In the genomic region with DNA sequence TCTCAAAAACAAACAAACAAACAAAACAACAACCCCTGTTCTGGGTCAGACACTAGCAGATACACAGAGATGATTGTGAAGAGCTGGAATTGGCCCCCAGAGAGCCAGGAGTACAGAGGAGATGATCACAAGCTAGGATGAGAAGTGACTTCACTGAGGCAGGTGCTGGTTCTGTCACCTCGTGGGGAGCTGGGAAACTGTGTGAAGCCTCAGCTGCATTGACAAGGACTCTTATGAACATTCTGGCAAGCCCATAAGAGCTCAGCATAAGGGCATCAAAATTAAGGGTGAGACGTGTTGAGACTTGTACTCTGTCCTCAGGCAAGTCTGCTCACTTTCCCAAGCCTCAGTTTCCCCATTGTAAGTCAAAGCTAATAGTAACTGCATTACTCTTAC, we compare ENCODE assay signal across 20 cellular contexts. TPM values are rescaled to one million over a fixed set of nuclear protein-coding genes. Genes with fewer than 3 reads are reported as not detected.
DNase-seq lines count a peak whose midpoint lies in the region; ATAC-seq lines count a peak whose summit lies in the region.
"Had no signal": no experiment of that assay in that cellular context is flagged by ENCODE, and none has a peak within 500 bp of the region (broad histone marks: within the 10 kb centered on the region; RNA-seq: fewer than 3 reads in every experiment).

No MANE protein-coding gene starts in this region.

- H3K36me3 Mint-ChIP-seq in activated CD4-positive, alpha-beta T cell treated with anti-CD3 and anti-CD28 coated beads, Interleukin-2, amount 10 ng/mL, durations not matched to agents 7 days and 5 days (ENCODE audit: low read depth), result no peaks in the 10 kb centered on the region
- H3K36me3 Mint-ChIP-seq in CD4-positive, alpha-beta memory T cell, result no peaks in the 10 kb centered on the region
- H3K36me3 Mint-ChIP-seq in activated T-helper 1 cell treated with anti-CD3 and anti-CD28 coated beads, Interleukin-12 subunit alpha, Interleukin-12 subunit beta, Interleukin-2, Interleukin-4 antibody, amounts not matched to agents 30 ng/mL and 10 ng/mL and 1 ng/mL, durations not matched to agents 14 hours and 24 hours and 36 hours (ENCODE audit: low read depth), result peaks cover 6% of the 10 kb centered on the region
- H3K36me3 Mint-ChIP-seq in naive thymus-derived CD4-positive, alpha-beta T cell, result no peaks in the 10 kb centered on the region
- H3K36me3 Mint-ChIP-seq: CD8-positive, alpha-beta T cell had no signal

- H3K27me3 Mint-ChIP-seq in activated CD4-positive, alpha-beta T cell treated with anti-CD3 and anti-CD28 coated beads, Interleukin-2, amount 10 ng/mL, durations not matched to agents 7 days and 5 days, result no peaks in the 10 kb centered on the region
- no peaks in the 10 kb centered on the region for H3K27me3 Mint-ChIP-seq in CD4-positive, alpha-beta memory T cell
- H3K27me3 Mint-ChIP-seq in activated T-helper 1 cell treated with anti-CD3 and anti-CD28 coated beads, Interleukin-12 subunit alpha, Interleukin-12 subunit beta, Interleukin-2, Interleukin-4 antibody, amounts not matched to agents 30 ng/mL and 10 ng/mL and 1 ng/mL, durations not matched to agents 14 hours and 24 hours and 36 hours (ENCODE audit: insufficient read depth), result no peaks in the 10 kb centered on the region
- no peaks in the 10 kb centered on the region for H3K27me3 Mint-ChIP-seq in naive thymus-derived CD4-positive, alpha-beta T cell

- H3K36me3 ChIP-seq in CD4-positive, alpha-beta memory T cell (ENCODE audit: insufficient read depth, low read length), result no peaks in the 10 kb centered on the region
- H3K36me3 ChIP-seq in naive thymus-derived CD4-positive, alpha-beta T cell (ENCODE audit: control insufficient read depth in 2 of 3, insufficient read depth in 3 of 3, low read length in 3 of 3), result no peaks in the 10 kb centered on the region
- H3K36me3 ChIP-seq: esophagus muscularis mucosa, thoracic aorta had no signal

- intact Hi-C loops in CD4-positive, alpha-beta memory T cell (cut with micrococcal nuclease), result no loop called here
- intact Hi-C loops in activated T-helper 1 cell treated with anti-CD3 and anti-CD28 coated beads, Interleukin-12 subunit alpha, Interleukin-12 subunit beta, Interleukin-2, Interleukin-4 antibody, amounts not matched to agents 30 ng/mL and 10 ng/mL and 1 ng/mL, durations not matched to agents 14 hours and 24 hours and 36 hours (cut with micrococcal nuclease), result no loop called here
- intact Hi-C loops in naive thymus-derived CD4-positive, alpha-beta T cell (cut with micrococcal nuclease), result no loop called here

- peaks cover 52% of the 10 kb centered on the region for H3K4me1 ChIP-seq in CD4-positive, alpha-beta memory T cell (ENCODE audit: insufficient read depth, low read length)
- peaks cover 27 to 31% of the 10 kb centered on the region in 2 donors for H3K4me1 ChIP-seq in naive thymus-derived CD4-positive, alpha-beta T cell (ENCODE audit: control insufficient read depth in 2 of 2, insufficient read depth in 2 of 2, low read length in 2 of 2)

- POLR2A ChIA-PET in activated CD4-positive, alpha-beta T cell treated with anti-CD3 and anti-CD28 coated beads, Interleukin-2, amount 10 ng/mL, durations not matched to agents 7 days and 5 days (lab: Charles Lee), result interaction anchor here (0.6 to 1.0 kb wide), 2 partner anchors 13 to 221 kb away, joined by 3 to 4 read pairs; no protein-coding TSS in a partner anchor
- POLR2A ChIA-PET in CD4-positive, alpha-beta memory T cell (lab: Charles Lee; ENCODE audit: partially characterized antibody), result interaction anchor here (0.9 to 17.0 kb wide), 4 partner anchors 13 to 124 kb away, joined by 3 to 545 read pairs (median 4); partner anchors contain the start of gene PTP4A2
- POLR2A ChIA-PET in naive thymus-derived CD4-positive, alpha-beta T cell (lab: Charles Lee), result interaction anchor here (0.6 to 13.9 kb wide), 5 partner anchors 11 to 154 kb away, joined by 3 to 248 read pairs (median 3); partner anchors contain the start of genes KHDRBS1 and PTP4A2

- peaks cover 52% of the 10 kb centered on the region for H3K4me1 Mint-ChIP-seq in activated CD4-positive, alpha-beta T cell treated with anti-CD3 and anti-CD28 coated beads, Interleukin-2, amount 10 ng/mL, durations not matched to agents 7 days and 5 days
- peaks cover 34 to 59% (median 44%) of the 10 kb centered on the region in 4 donors for H3K4me1 Mint-ChIP-seq in CD4-positive, alpha-beta memory T cell
- H3K4me1 Mint-ChIP-seq in activated T-helper 1 cell treated with anti-CD3 and anti-CD28 coated beads, Interleukin-12 subunit alpha, Interleukin-12 subunit beta, Interleukin-2, Interleukin-4 antibody, amounts not matched to agents 30 ng/mL and 10 ng/mL and 1 ng/mL, durations not matched to agents 14 hours and 24 hours and 36 hours (ENCODE audit: low read depth), result peaks cover 60% of the 10 kb centered on the region
- peaks cover 33 to 57% (median 49%) of the 10 kb centered on the region in 7 donors for H3K4me1 Mint-ChIP-seq in naive thymus-derived CD4-positive, alpha-beta T cell

- no peaks in the 10 kb centered on the region for H3K9me3 ChIP-seq in CD4-positive, alpha-beta memory T cell (ENCODE audit: control insufficient read depth in 1 of 2, low read length in 2 of 2)
- H3K9me3 ChIP-seq in naive thymus-derived CD4-positive, alpha-beta T cell (ENCODE audit: control insufficient read depth in 2 of 3, low read length in 3 of 3), result no peaks in the 10 kb centered on the region
- H3K9me3 ChIP-seq: esophagus muscularis mucosa, thoracic aorta had no signal

- H3K4me3 Mint-ChIP-seq in activated CD4-positive, alpha-beta T cell treated with anti-CD3 and anti-CD28 coated beads, Interleukin-2, amount 10 ng/mL, durations not matched to agents 7 days and 5 days, result no peak overlapping the region
- H3K4me3 Mint-ChIP-seq in CD4-positive, alpha-beta memory T cell, result peak overlapping the region in 2 of 8 donors; percentile 23 to 39
- H3K4me3 Mint-ChIP-seq in activated T-helper 1 cell treated with anti-CD3 and anti-CD28 coated beads, Interleukin-12 subunit alpha, Interleukin-12 subunit beta, Interleukin-2, Interleukin-4 antibody, amounts not matched to agents 30 ng/mL and 10 ng/mL and 1 ng/mL, durations not matched to agents 14 hours and 24 hours and 36 hours, result no peak overlapping the region
- H3K4me3 Mint-ChIP-seq in naive thymus-derived CD4-positive, alpha-beta T cell, result peak overlapping the region in 1 of 10 donors; percentile 18
- H3K4me3 Mint-ChIP-seq: CD8-positive, alpha-beta T cell had no signal

- H3K27ac Mint-ChIP-seq in activated CD4-positive, alpha-beta T cell treated with anti-CD3 and anti-CD28 coated beads, Interleukin-2, amount 10 ng/mL, durations not matched to agents 7 days and 5 days, result peak overlapping the region; percentile 32
- H3K27ac Mint-ChIP-seq in CD4-positive, alpha-beta memory T cell, result peak overlapping the region in 4 of 7 donors; percentile 25 to 89 (median 62)
- H3K27ac Mint-ChIP-seq in activated T-helper 1 cell treated with anti-CD3 and anti-CD28 coated beads, Interleukin-12 subunit alpha, Interleukin-12 subunit beta, Interleukin-2, Interleukin-4 antibody, amounts not matched to agents 30 ng/mL and 10 ng/mL and 1 ng/mL, durations not matched to agents 14 hours and 24 hours and 36 hours, result peak overlapping the region; percentile 13
- peak overlapping the region in 5 of 9 donors; percentile 24 to 86 (median 67) for H3K27ac Mint-ChIP-seq in naive thymus-derived CD4-positive, alpha-beta T cell
- H3K27ac Mint-ChIP-seq: CD8-positive, alpha-beta T cell had no signal

- no peak for DNase-seq in activated CD4-positive, alpha-beta T cell treated with anti-CD3 and anti-CD28 coated beads, Interleukin-2, amount 10 ng/mL, durations not matched to agents 7 days and 5 days
- DNase-seq in activated CD4-positive, alpha-beta T cell treated with anti-CD3 and anti-CD28 coated beads, Interleukin-2, amount 50 U/mL, for 1 hour, result no peak
- DNase-seq in CD4-positive, alpha-beta memory T cell, result no peak
- no peak for DNase-seq in activated T-helper 1 cell treated with anti-CD3 and anti-CD28 coated beads, Interleukin-12 subunit alpha, Interleukin-12 subunit beta, Interleukin-2, Interleukin-4 antibody, amounts not matched to agents 30 ng/mL and 10 ng/mL and 1 ng/mL, durations not matched to agents 14 hours and 24 hours and 36 hours (ENCODE audit: low spot score)
- DNase-seq in naive thymus-derived CD4-positive, alpha-beta T cell, result no peak
- no peak for DNase-seq in NCI-H510A treated with DMSO at 0.1 percent for 48 hours (lab: John Stamatoyannopoulos, UW)
- DNase-seq: CD8-positive, alpha-beta T cell; cerebellar nuclear complex; effector CD4-positive, alpha-beta T cell; NCI-H1417; NCI-H2171 treated with DMSO at 0.1 percent for 48 hours; NCI-H774; nucleus accumbens; retina; stimulated activated CD4-positive, alpha-beta T cell treated with anti-CD3 and anti-CD28 coated beads, Interleukin-15, amount 100 ng/mL, for 24 hours had no signal

- H3K4me3 ChIP-seq in CD4-positive, alpha-beta memory T cell (ENCODE audit: low read length in 2 of 2), result no peak overlapping the region
- H3K4me3 ChIP-seq in naive thymus-derived CD4-positive, alpha-beta T cell (ENCODE audit: low read length), result no peak overlapping the region
- H3K4me3 ChIP-seq: esophagus muscularis mucosa, thoracic aorta had no signal

- no peaks in the 10 kb centered on the region for H3K9me3 Mint-ChIP-seq in activated CD4-positive, alpha-beta T cell treated with anti-CD3 and anti-CD28 coated beads, Interleukin-2, amount 10 ng/mL, durations not matched to agents 7 days and 5 days
- H3K9me3 Mint-ChIP-seq in CD4-positive, alpha-beta memory T cell, result no peaks in the 10 kb centered on the region
- no peaks in the 10 kb centered on the region for H3K9me3 Mint-ChIP-seq in activated T-helper 1 cell treated with anti-CD3 and anti-CD28 coated beads, Interleukin-12 subunit alpha, Interleukin-12 subunit beta, Interleukin-2, Interleukin-4 antibody, amounts not matched to agents 30 ng/mL and 10 ng/mL and 1 ng/mL, durations not matched to agents 14 hours and 24 hours and 36 hours
- peaks cover 0 to 1% (median 0%) of the 10 kb centered on the region in 11 donors for H3K9me3 Mint-ChIP-seq in naive thymus-derived CD4-positive, alpha-beta T cell
- H3K9me3 Mint-ChIP-seq: CD8-positive, alpha-beta T cell had no signal

- no peak overlapping the region for H3K27ac ChIP-seq in CD4-positive, alpha-beta memory T cell (ENCODE audit: low read depth, low read length)
- H3K27ac ChIP-seq in naive thymus-derived CD4-positive, alpha-beta T cell (ENCODE audit: low read depth, low read length), result no peak overlapping the region

- no peaks in the 10 kb centered on the region for H3K27me3 ChIP-seq in CD4-positive, alpha-beta memory T cell (ENCODE audit: insufficient read depth, low read length)
- H3K27me3 ChIP-seq in naive thymus-derived CD4-positive, alpha-beta T cell (ENCODE audit: control insufficient read depth in 2 of 2, insufficient read depth in 2 of 2, low read length in 2 of 2), result no peaks in the 10 kb centered on the region
- H3K27me3 ChIP-seq: esophagus muscularis mucosa had no signal

- CTCF ChIA-PET in activated CD4-positive, alpha-beta T cell treated with anti-CD3 and anti-CD28 coated beads, Interleukin-2, amount 10 ng/mL, durations not matched to agents 7 days and 5 days (lab: Charles Lee), result interaction anchor here (0.9 to 17.3 kb wide), 4 partner anchors 8 to 109 kb away, joined by 3 to 371 read pairs (median 15); partner anchors contain the start of gene PTP4A2
- CTCF ChIA-PET in CD4-positive, alpha-beta memory T cell (lab: Charles Lee; ENCODE audit: partially characterized antibody), result interaction anchor here (0.7 to 10.6 kb wide), 8 partner anchors 9 to 157 kb away, joined by 3 to 174 read pairs (median 5); partner anchors contain the start of genes PTP4A2 and SPOCD1
- CTCF ChIA-PET in naive thymus-derived CD4-positive, alpha-beta T cell (lab: Charles Lee), result interaction anchor here (1.0 to 3.4 kb wide), 6 partner anchors 9 to 163 kb away, joined by 3 to 14 read pairs (median 8); partner anchors contain the start of gene PTP4A2

- ATAC-seq in naive thymus-derived CD4-positive, alpha-beta T cell, result no peak
- ATAC-seq in GM21367 (IDR thresholded peaks at IDR 0.05; ENCODE audit: unreplicated experiment) (no peak), HG02759 (IDR thresholded peaks at IDR 0.05; ENCODE audit: unreplicated experiment) (no peak)
- ATAC-seq: activated CD4-positive, CD25-positive, alpha-beta regulatory T cell treated with anti-CD3 and anti-CD28 coated beads, Interleukin-2, amount 50 U/mL, for 24 hours; CD8-positive, alpha-beta T cell had no signal

RNA-seq across cellular contexts. Expression of gene PTP4A2, which starts 14.7 kb away (rescaled TPM):
- total RNA-seq in activated CD4-positive, alpha-beta T cell treated with anti-CD3 and anti-CD28 coated beads, Interleukin-2, amount 10 ng/mL, durations not matched to agents 7 days and 5 days, result 100 to 1,000 TPM; 334 to 347 TPM
- total RNA-seq in CD4-positive, alpha-beta memory T cell, result 100 to 1,000 TPM; 254 to 276 TPM
- polyA plus RNA-seq in CD4-positive, alpha-beta memory T cell, result 100 to 1,000 TPM; 401 to 529 TPM
- total RNA-seq in activated T-helper 1 cell treated with anti-CD3 and anti-CD28 coated beads, Interleukin-12 subunit alpha, Interleukin-12 subunit beta, Interleukin-2, Interleukin-4 antibody, amounts not matched to agents 30 ng/mL and 10 ng/mL and 1 ng/mL, durations not matched to agents 14 hours and 24 hours and 36 hours, result 390 and 421 TPM in 2 replicates
- total RNA-seq in naive thymus-derived CD4-positive, alpha-beta T cell, result 100 to 1,000 TPM; 196 to 449 (median 271) TPM
- 100 to 1,000 TPM; 276 to 398 TPM for polyA plus RNA-seq in naive thymus-derived CD4-positive, alpha-beta T cell

Comparison
In these comparisons a context has a peak if more than half of its experiments do, and no peak if none do; other contexts are left out.
1. H3K27ac Mint-ChIP-seq: peak in every context shown above with its lines; median percentile 67 in naive thymus-derived CD4-positive, alpha-beta T cell; 62 in CD4-positive, alpha-beta memory T cell; 32 in activated CD4-positive, alpha-beta T cell treated with anti-CD3 and anti-CD28 coated beads, Interleukin-2, amount 10 ng/mL, durations not matched to agents 7 days and 5 days; 13 in activated T-helper 1 cell treated with anti-CD3 and anti-CD28 coated beads, Interleukin-12 subunit alpha, Interleukin-12 subunit beta, Interleukin-2, Interleukin-4 antibody, amounts not matched to agents 30 ng/mL and 10 ng/mL and 1 ng/mL, durations not matched to agents 14 hours and 24 hours and 36 hours.